In the genomic region with DNA sequence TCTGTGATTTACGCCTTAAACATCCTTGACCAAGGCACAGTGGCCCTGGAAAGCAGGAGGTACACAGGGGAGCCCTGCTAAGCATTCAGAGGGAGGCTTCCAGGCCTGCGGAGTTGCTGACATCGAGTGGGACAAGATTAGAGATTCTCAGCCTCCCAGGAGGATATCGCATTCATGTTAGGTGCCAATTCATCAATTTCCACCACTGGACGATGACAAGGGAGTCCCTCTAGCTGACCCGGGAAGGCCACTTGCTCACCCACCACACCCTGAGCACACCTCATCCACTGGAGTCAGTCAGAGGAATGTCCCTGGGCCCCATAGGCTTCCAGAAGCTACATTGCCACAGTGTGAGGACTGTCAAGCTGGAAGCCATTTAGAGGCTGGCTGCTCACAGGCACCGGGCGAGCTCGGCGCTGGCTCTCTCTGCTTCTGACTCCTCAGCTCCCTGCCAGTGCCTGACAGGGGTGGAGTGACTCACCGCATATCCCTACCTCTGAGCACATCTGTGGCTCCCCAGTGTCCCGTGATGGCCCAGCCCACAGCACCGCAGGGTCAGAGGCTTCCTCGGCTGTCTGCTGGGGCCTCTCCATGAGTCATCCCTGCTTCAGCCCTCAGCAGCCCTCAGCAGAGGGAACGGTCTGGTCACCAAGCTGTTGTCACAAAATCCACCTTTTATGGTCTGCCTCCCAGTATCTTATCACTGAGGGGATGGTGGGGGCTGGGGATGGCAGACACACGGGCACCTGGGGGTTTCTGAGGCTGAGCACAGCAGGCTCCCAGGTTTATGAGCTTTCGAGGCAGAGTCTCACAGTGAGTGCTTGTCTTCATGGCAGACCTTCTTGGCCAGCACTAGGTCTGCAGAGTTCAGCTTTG, we compare ENCODE assay signal across 8 cellular contexts.
A peak's percentile ranks its signal among the peaks of the same experiment; 100 is the strongest.
DNase-seq lines count a peak whose midpoint lies in the region; ATAC-seq and TF ChIP-seq lines count a peak whose summit lies in the region.

No MANE protein-coding gene starts in this region.

- no peak for TF ChIP-seq CTCF in PC-9 (conservative IDR thresholded peaks at IDR 0.05)
- TF ChIP-seq CTCF in fibroblast of the aortic adventitia (IDR thresholded peaks at IDR 0.05; ENCODE audit: insufficient read depth, low read length), result no peak

- no peaks in the 10 kb centered on the region for H4K20me1 ChIP-seq in PC-9 (ENCODE audit: insufficient read depth)

- H3K36me3 ChIP-seq in PC-9 (ENCODE audit: low read depth), result no peaks in the 10 kb centered on the region

- CTCF ChIA-PET in PC-9 (lab: Charles Lee), result no interaction called here

- peak overlapping the region; percentile 24 for H3K27ac ChIP-seq in PC-9

- no peaks in the 10 kb centered on the region for H3K9me3 ChIP-seq in PC-9 (ENCODE audit: insufficient read depth, low read depth)

- POLR2A ChIA-PET in PC-9 (lab: Charles Lee; ENCODE audit: unreplicated experiment), result interaction anchor here (0.6 kb wide), 1 partner anchor 32 kb away, joined by 4 read pairs; no protein-coding TSS in a partner anchor

- H3F3A ChIP-seq in PC-9 (ENCODE audit: insufficient read depth, low read depth), result peaks cover 19% of the 10 kb centered on the region; the same call in 1 of the 2 replicates

- no peaks in the 10 kb centered on the region for H3K27me3 ChIP-seq in PC-9 (ENCODE audit: insufficient read depth, low read depth)

- H3K4me1 ChIP-seq in PC-9 (replicated peaks; ENCODE audit: insufficient read depth), result peaks cover 30% of the 10 kb centered on the region

- H3K4me3 ChIP-seq in PC-9, result peak overlapping the region; percentile 27; the same call in 1 of the 2 replicates
- H3K4me3 ChIP-seq in fibroblast of the aortic adventitia (ENCODE audit: low read depth, low read length), result no peak overlapping the region

- intact Hi-C loops in PC-9 (cut with micrococcal nuclease; ENCODE audit: unreplicated experiment), result loop anchor here (1.0 kb wide), 2 partner anchors 32 to 113 kb away; no protein-coding TSS in a partner anchor

- ATAC-seq in GM18861 (IDR thresholded peaks at IDR 0.05; ENCODE audit: unreplicated experiment), result peak; percentile 28

- H2AFZ ChIP-seq in PC-9, result peak overlapping the region; percentile 46; the same call in 1 of the 2 replicates

- H3K9me2 ChIP-seq in PC-9 (ENCODE audit: insufficient read depth), result no peaks in the 10 kb centered on the region

- DNase-seq in PC-9 (peak; percentile 85 to 86), fibroblast of the aortic adventitia (ENCODE audit: low read depth) (peak; percentile 72), renal cortical epithelial cell (ENCODE audit: low read depth) (peak; percentile 97), NCI-H1694 treated with DMSO at 0.1 percent for 48 hours (lab: John Stamatoyannopoulos, UW) (no peak), RPMI8226 (no peak), NCI-H2171 (lab: John Stamatoyannopoulos, UW) (no peak), midbrain (lab: John Stamatoyannopoulos, UW) (no peak)

- BruUV-seq in PC-9 (replicated peaks; lab: Mats Ljungman, UMichigan), result no TSS peak

- H3K4me2 ChIP-seq in PC-9, result peak overlapping the region; percentile 64

- H3K79me2 ChIP-seq in PC-9 (ENCODE audit: low read depth), result no peaks in the 10 kb centered on the region

Comparison
In these comparisons a context has a peak if more than half of its experiments do, and no peak if none do; other contexts are left out.
1. DNase-seq: peak in PC-9 (2 of 2), fibroblast of the aortic adventitia (single experiment) and renal cortical epithelial cell (single experiment); none in NCI-H1694 treated with DMSO at 0.1 percent for 48 hours (single experiment), RPMI8226 (single experiment), NCI-H2171 (single experiment) and midbrain (single experiment).